In the genomic region with DNA sequence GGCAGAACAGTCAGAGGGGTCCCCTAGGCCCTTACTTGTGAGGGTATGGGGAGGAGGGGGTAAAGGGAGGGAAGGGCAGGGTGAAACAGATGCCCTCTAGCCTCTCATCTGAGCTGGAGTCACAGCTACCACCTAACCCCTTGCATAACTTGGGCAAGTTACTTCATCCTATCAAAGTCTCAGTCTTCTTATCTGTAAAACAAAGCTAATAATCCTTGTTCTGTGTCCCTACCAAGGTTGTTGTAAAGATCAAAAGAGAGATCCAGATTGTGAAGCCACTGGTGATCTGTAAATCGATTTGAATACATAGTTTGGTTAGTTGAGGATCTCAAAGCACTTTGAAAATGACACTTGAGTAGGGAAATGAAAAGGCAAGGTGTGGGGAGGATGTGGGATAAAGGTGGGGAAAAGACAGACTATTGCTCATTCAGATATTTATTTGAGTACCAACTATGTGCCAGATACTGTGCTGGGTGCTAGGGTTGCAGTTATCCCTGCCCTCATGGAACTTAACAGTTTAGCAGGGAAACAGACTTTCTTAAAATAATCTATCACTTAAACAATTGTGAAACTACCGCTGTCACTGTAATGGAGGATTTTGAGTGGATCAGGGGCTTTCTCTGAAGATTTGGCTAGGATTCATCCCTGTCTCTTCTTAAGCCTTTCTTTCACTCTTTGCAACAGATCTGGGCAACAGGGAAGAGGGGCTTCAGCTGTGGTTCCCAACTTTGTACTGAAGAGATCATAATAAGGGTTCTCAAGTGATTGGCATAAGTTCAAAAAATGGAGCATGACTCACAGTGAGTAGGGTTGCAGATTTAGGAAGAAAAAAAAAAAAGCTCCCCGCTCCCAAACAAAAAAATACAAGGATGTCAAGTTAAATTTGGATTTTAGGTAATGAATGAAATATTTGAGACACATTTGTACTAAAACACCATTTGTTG, we compare ENCODE assay signal across 16 cellular contexts. TPM values are rescaled to one million over a fixed set of nuclear protein-coding genes. Genes with fewer than 3 reads are reported as not detected.
A peak's percentile ranks its signal among the peaks of the same experiment; 100 is the strongest.
DNase-seq lines count a peak whose midpoint lies in the region; ATAC-seq, FAIRE-seq and TF ChIP-seq lines count a peak whose summit lies in the region.
"Had no signal": no experiment of that assay in that cellular context is flagged by ENCODE, and none has a peak within 500 bp of the region (broad histone marks: within the 10 kb centered on the region; RNA-seq: fewer than 3 reads in every experiment).

No MANE protein-coding gene starts in this region.

- no peaks in the 10 kb centered on the region for H3K9me3 Mint-ChIP-seq in stimulated activated naive CD8-positive, alpha-beta T cell treated with anti-CD3 and anti-CD28 coated beads, Interleukin-15, amount 100 ng/mL, for 72 hours
- no peaks in the 10 kb centered on the region for H3K9me3 Mint-ChIP-seq in type B pancreatic cell
- H3K9me3 Mint-ChIP-seq: activated CD4-positive, alpha-beta T cell treated with anti-CD3 and anti-CD28 coated beads, Interleukin-2, amount 10 ng/mL, durations not matched to agents 7 days and 5 days; CD4-positive, CD25-positive, alpha-beta regulatory T cell had no signal

- H3K27me3 Mint-ChIP-seq in stimulated activated naive CD8-positive, alpha-beta T cell treated with anti-CD3 and anti-CD28 coated beads, Interleukin-15, amount 100 ng/mL, for 72 hours = no peaks in the 10 kb centered on the region
- H3K27me3 Mint-ChIP-seq in type B pancreatic cell = no peaks in the 10 kb centered on the region
- H3K27me3 Mint-ChIP-seq: activated CD4-positive, alpha-beta T cell treated with anti-CD3 and anti-CD28 coated beads, Interleukin-2, amount 10 ng/mL, durations not matched to agents 7 days and 5 days; CD4-positive, CD25-positive, alpha-beta regulatory T cell; progenitor cell of endocrine pancreas had no signal

- no peak for FAIRE-seq in urothelium cell line (lab: Jason Lieb, UNC)

- H3K4me3 ChIP-seq in SK-N-MC (no peak overlapping the region), epithelial cell of esophagus (ENCODE audit: low read length) (no peak overlapping the region)
- H3K4me3 ChIP-seq: stomach had no signal

- peak overlapping the region; percentile 58; the same call in 1 of the 2 replicates for H3K27ac ChIP-seq in SK-N-MC
- H3K27ac ChIP-seq: stomach had no signal

- peaks cover 25% of the 10 kb centered on the region for H3K4me1 Mint-ChIP-seq in stimulated activated naive CD8-positive, alpha-beta T cell treated with anti-CD3 and anti-CD28 coated beads, Interleukin-15, amount 100 ng/mL, for 72 hours
- H3K4me1 Mint-ChIP-seq in type B pancreatic cell (ENCODE audit: unreplicated experiment) = peaks cover 13% of the 10 kb centered on the region

- ATAC-seq in stimulated activated naive CD8-positive, alpha-beta T cell treated with anti-CD3 and anti-CD28 coated beads, Interleukin-15, amount 100 ng/mL, for 72 hours = peak; percentile 69
- no peak for ATAC-seq in stimulated activated naive CD8-positive, alpha-beta T cell treated with anti-CD3 and anti-CD28 coated beads, Interleukin-15, Interleukin-2, amounts not matched to agents 100 U/mL and 50 U/mL, for 24 hours
- no peak for ATAC-seq in HG03442 (IDR thresholded peaks at IDR 0.05; ENCODE audit: unreplicated experiment)

- H3K9ac ChIP-seq in SK-N-MC (ENCODE audit: insufficient read length) = no peak overlapping the region

- H3K9me3 ChIP-seq in SK-N-MC (ENCODE audit: low read depth, low read length) = no peaks in the 10 kb centered on the region
- H3K9me3 ChIP-seq: stomach had no signal

- H3K36me3 ChIP-seq in SK-N-MC (ENCODE audit: insufficient read depth, low read length) = no peaks in the 10 kb centered on the region; the same call in 1 of the 2 replicates

- DNase-seq in stimulated activated naive CD8-positive, alpha-beta T cell treated with anti-CD3 and anti-CD28 coated beads, Interleukin-15, amount 100 ng/mL, for 72 hours = no peak
- no peak for DNase-seq in stimulated activated naive CD8-positive, alpha-beta T cell treated with anti-CD3 and anti-CD28 coated beads, Interleukin-15, Interleukin-2, amounts not matched to agents 100 U/mL and 50 U/mL, for 24 hours
- DNase-seq in SK-N-MC (ENCODE audit: low read depth, low spot score) = no peak
- DNase-seq in epithelial cell of esophagus (ENCODE audit: low read depth) = peak; percentile 47
- peak; percentile 29 for DNase-seq in urothelium cell line (ENCODE audit: low spot score)
- DNase-seq in GM13977 (ENCODE audit: low spot score) = no peak
- DNase-seq in type B pancreatic cell (ENCODE audit: extremely low spot score, unreplicated experiment) = no peak
- DNase-seq: activated CD4-positive, alpha-beta T cell treated with anti-CD3 and anti-CD28 coated beads, Interleukin-2, amount 10 ng/mL, durations not matched to agents 7 days and 5 days; CD4-positive, CD25-positive, alpha-beta regulatory T cell; midbrain; NCI-H1694 treated with DMSO at 0.1 percent for 48 hours; stimulated activated CD4-positive, alpha-beta T cell treated with anti-CD3 and anti-CD28 coated beads, Interleukin-2, amount 100 ng/mL, for 48 hours; stomach; SW 1271 had no signal

- TF ChIP-seq CTCF in epithelial cell of esophagus (IDR thresholded peaks at IDR 0.05; ENCODE audit: insufficient read depth, low read depth, low read length, missing control alignments) (no peak), GM13977 (IDR thresholded peaks at IDR 0.05; ENCODE audit: extremely low read depth, insufficient read depth, missing control alignments) (no peak), type B pancreatic cell (conservative IDR thresholded peaks at IDR 0.05) (no peak)

- no peak overlapping the region for H3K4me3 Mint-ChIP-seq in stimulated activated naive CD8-positive, alpha-beta T cell treated with anti-CD3 and anti-CD28 coated beads, Interleukin-15, amount 100 ng/mL, for 72 hours
- H3K4me3 Mint-ChIP-seq in type B pancreatic cell = no peak overlapping the region
- H3K4me3 Mint-ChIP-seq: activated CD4-positive, alpha-beta T cell treated with anti-CD3 and anti-CD28 coated beads, Interleukin-2, amount 10 ng/mL, durations not matched to agents 7 days and 5 days; CD4-positive, CD25-positive, alpha-beta regulatory T cell had no signal

- peak overlapping the region in 1 of 2 donors; percentile 34 for H3K27ac Mint-ChIP-seq in stimulated activated naive CD8-positive, alpha-beta T cell treated with anti-CD3 and anti-CD28 coated beads, Interleukin-15, amount 100 ng/mL, for 72 hours
- H3K27ac Mint-ChIP-seq in type B pancreatic cell = no peak overlapping the region
- H3K27ac Mint-ChIP-seq: activated CD4-positive, alpha-beta T cell treated with anti-CD3 and anti-CD28 coated beads, Interleukin-2, amount 10 ng/mL, durations not matched to agents 7 days and 5 days; CD4-positive, CD25-positive, alpha-beta regulatory T cell; progenitor cell of endocrine pancreas had no signal

- in situ Hi-C loops in GM13977 (cut with MboI; ENCODE audit: low pct_unique_long_range_greater_than_20kb, low sequenced_read_pairs, unreplicated experiment) = no loop called here

- peaks cover 3% of the 10 kb centered on the region for H3K36me3 Mint-ChIP-seq in type B pancreatic cell

RNA-seq across cellular contexts. Expression of a gene that starts 3.0 kb away (rescaled TPM):
- not detected in 2 replicates for total RNA-seq in type B pancreatic cell (ENCODE audit: low replicate concordance)
- total RNA-seq: CD4-positive, CD25-positive, alpha-beta regulatory T cell; progenitor cell of endocrine pancreas had no signal

RNA-seq across cellular contexts. Expression of a gene that starts 14.5 kb away (rescaled TPM):
- total RNA-seq in type B pancreatic cell (ENCODE audit: low replicate concordance) = 1.1 TPM in 1 of 2 replicates, not detected in the other
- total RNA-seq: progenitor cell of endocrine pancreas had no signal

RNA-seq across cellular contexts. Expression of a gene that starts 56.4 kb away (rescaled TPM):
- 173 and 223 TPM in 2 replicates for total RNA-seq in type B pancreatic cell (ENCODE audit: low replicate concordance)

Comparison
In these comparisons a context has a peak if more than half of its experiments do, and no peak if none do; other contexts are left out.
1. DNase-seq: peak in epithelial cell of esophagus (single experiment) and urothelium cell line (single experiment); none in stimulated activated naive CD8-positive, alpha-beta T cell treated with anti-CD3 and anti-CD28 coated beads, Interleukin-15, amount 100 ng/mL, for 72 hours (0 of 2), stimulated activated naive CD8-positive, alpha-beta T cell treated with anti-CD3 and anti-CD28 coated beads, Interleukin-15, Interleukin-2, amounts not matched to agents 100 U/mL and 50 U/mL, for 24 hours (single experiment), SK-N-MC (single experiment), GM13977 (single experiment) and type B pancreatic cell (single experiment).